Comparison of ENCODE assay signal across 36 cellular contexts in the genomic region with DNA sequence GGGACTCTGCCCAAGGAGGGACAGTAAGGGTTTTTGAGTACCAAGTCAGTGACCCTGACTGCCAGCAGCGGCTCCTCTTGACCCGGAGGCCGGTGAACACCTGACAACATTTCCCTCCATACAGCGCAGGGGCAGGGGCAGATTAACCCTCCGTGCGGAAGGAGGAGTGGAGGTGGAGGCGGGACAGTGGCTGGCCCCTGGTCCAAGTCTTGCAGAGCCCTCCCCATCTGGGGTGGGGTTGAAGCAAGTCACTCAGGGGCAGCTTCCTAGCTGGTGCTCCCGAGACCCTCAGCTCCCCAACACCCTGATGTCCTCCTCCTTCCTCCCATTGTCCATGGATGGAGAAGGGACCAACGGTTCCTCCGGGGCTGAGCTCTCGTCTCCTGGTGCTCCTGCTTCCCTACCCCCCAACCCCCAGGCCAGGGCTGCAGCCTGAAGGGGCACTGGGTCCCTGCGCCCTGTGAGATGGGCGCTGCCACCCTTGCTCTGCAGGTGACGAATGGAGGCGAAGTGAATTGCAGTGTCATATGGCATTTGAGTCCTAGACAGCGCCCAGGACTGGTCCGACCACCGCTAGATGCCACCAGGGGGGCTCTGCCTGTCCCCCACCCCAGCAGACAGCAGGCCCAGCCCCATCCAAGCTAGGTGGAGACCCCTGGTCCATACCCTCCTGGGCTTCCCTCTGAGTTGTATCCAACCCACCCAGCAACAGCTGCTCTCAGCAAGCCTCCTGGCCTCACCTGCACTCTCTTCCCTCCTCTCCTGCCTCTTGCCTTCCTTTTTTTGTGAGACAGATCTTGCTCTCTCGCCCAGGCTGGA. TPM values are rescaled to one million over a fixed set of nuclear protein-coding genes. Genes with fewer than 3 reads are reported as not detected.
DNase-seq lines count a peak whose midpoint lies in the region; ATAC-seq, FAIRE-seq and TF ChIP-seq lines count a peak whose summit lies in the region.
"Had no signal": no experiment of that assay in that cellular context is flagged by ENCODE, and none has a peak within 500 bp of the region (broad histone marks: within the 10 kb centered on the region; RNA-seq: fewer than 3 reads in every experiment).

No MANE protein-coding gene starts in this region.

- H3K9me2 ChIP-seq in OCI-LY7 (ENCODE audit: insufficient read depth, low read length), result no peaks in the 10 kb centered on the region
- H3K9me2 ChIP-seq: SK-N-SH had no signal

- H3K36me3 Mint-ChIP-seq in activated CD8-positive, alpha-beta T cell treated with anti-CD3 and anti-CD28 coated beads, Interleukin-2, amount 10 ng/mL, durations not matched to agents 7 days and 5 days (ENCODE audit: low read depth), result no peaks in the 10 kb centered on the region
- H3K36me3 Mint-ChIP-seq in activated CD8-positive, alpha-beta T cell treated with anti-CD3 and anti-CD28 coated beads for 36 hours (ENCODE audit: low read depth), result no peaks in the 10 kb centered on the region
- peaks cover 18% of the 10 kb centered on the region for H3K36me3 Mint-ChIP-seq in activated B cell treated with CpG ODN at 0.5 μM for 24 hours (ENCODE audit: low read depth)

- H3K4me2 ChIP-seq in OCI-LY7 (ENCODE audit: low read length), result no peak overlapping the region
- H3K4me2 ChIP-seq: KMS-11, SK-N-SH had no signal

- CTCF ChIA-PET in activated CD8-positive, alpha-beta T cell treated with anti-CD3 and anti-CD28 coated beads, Interleukin-2, amount 10 ng/mL, durations not matched to agents 7 days and 5 days (lab: Charles Lee), result interaction anchor here (1.3 to 3.2 kb wide), 2 partner anchors 142 to 221 kb away, joined by 9 to 11 read pairs; no protein-coding TSS in a partner anchor
- CTCF ChIA-PET in activated CD8-positive, alpha-beta T cell treated with anti-CD3 and anti-CD28 coated beads for 36 hours (lab: Charles Lee), result interaction anchor here (3.9 kb wide), 1 partner anchor 221 kb away, joined by 25 read pairs; no protein-coding TSS in a partner anchor
- CTCF ChIA-PET in activated B cell treated with CpG ODN at 0.5 μM for 24 hours (lab: Charles Lee) (interaction anchor here (1.0 to 4.7 kb wide), 2 partner anchors 55 to 221 kb away, joined by 3 to 48 read pairs; no protein-coding TSS in a partner anchor), OCI-LY7 (lab: Charles Lee; ENCODE audit: unreplicated experiment) (interaction anchor here (0.9 kb wide), 1 partner anchor 219 kb away, joined by 4 read pairs; no protein-coding TSS in a partner anchor)

- no peak for ATAC-seq in activated CD8-positive, alpha-beta T cell treated with anti-CD3 and anti-CD28 coated beads, Interleukin-2, amount 10 ng/mL, durations not matched to agents 7 days and 5 days
- no peak for ATAC-seq in activated CD8-positive, alpha-beta T cell treated with anti-CD3 and anti-CD28 coated beads for 36 hours
- ATAC-seq in activated B cell treated with CpG ODN at 0.5 μM for 24 hours (ENCODE audit: low read depth), result no peak
- ATAC-seq: left ventricle myocardium superior, psoas muscle had no signal

- H3K9me3 ChIP-seq in OCI-LY7 (ENCODE audit: low read length), result no peaks in the 10 kb centered on the region
- H3K9me3 ChIP-seq: heart left ventricle, psoas muscle, SK-N-SH, suprapubic skin, upper lobe of left lung had no signal

- no peaks in the 10 kb centered on the region for H3K36me3 ChIP-seq in OCI-LY7 (ENCODE audit: insufficient read depth, low read length)
- H3K36me3 ChIP-seq: brain microvascular endothelial cell, heart left ventricle, upper lobe of left lung had no signal

- H3K9me3 Mint-ChIP-seq in activated CD8-positive, alpha-beta T cell treated with anti-CD3 and anti-CD28 coated beads, Interleukin-2, amount 10 ng/mL, durations not matched to agents 7 days and 5 days (ENCODE audit: insufficient read depth), result no peaks in the 10 kb centered on the region
- H3K9me3 Mint-ChIP-seq in activated CD8-positive, alpha-beta T cell treated with anti-CD3 and anti-CD28 coated beads for 36 hours, result no peaks in the 10 kb centered on the region
- H3K9me3 Mint-ChIP-seq in activated B cell treated with CpG ODN at 0.5 μM for 24 hours, result no peaks in the 10 kb centered on the region
- H3K9me3 Mint-ChIP-seq: T-helper 1 cell treated with Interleukin-12 subunit alpha and Interleukin-12 subunit beta and Interleukin-4 antibody, amounts not matched to agents 30 μg/mL and 1 μg/mL, for 36 hours had no signal

- FAIRE-seq in GM12891 (lab: Jason Lieb, UNC), result no peak
- FAIRE-seq: GM18507, H54 had no signal

- H3K79me2 ChIP-seq in OCI-LY7 (ENCODE audit: insufficient read depth, low read depth, low read length), result no peaks in the 10 kb centered on the region

- H3K27ac Mint-ChIP-seq in activated CD8-positive, alpha-beta T cell treated with anti-CD3 and anti-CD28 coated beads, Interleukin-2, amount 10 ng/mL, durations not matched to agents 7 days and 5 days, result peak overlapping the region; percentile 12
- H3K27ac Mint-ChIP-seq in activated CD8-positive, alpha-beta T cell treated with anti-CD3 and anti-CD28 coated beads for 36 hours, result no peak overlapping the region
- peak overlapping the region; percentile 59 for H3K27ac Mint-ChIP-seq in activated B cell treated with CpG ODN at 0.5 μM for 24 hours

- intact Hi-C loops in activated CD8-positive, alpha-beta T cell treated with anti-CD3 and anti-CD28 coated beads for 36 hours (cut with micrococcal nuclease), result loop anchor here (5.0 kb wide), 1 partner anchor 223 kb away; no protein-coding TSS in a partner anchor
- intact Hi-C loops in activated B cell treated with CpG ODN at 0.5 μM for 24 hours (cut with micrococcal nuclease), result loop anchor here (5.0 kb wide), 3 partner anchors 48 to 323 kb away; a partner anchor contains a TSS
- intact Hi-C loops in posterior vena cava (cut with DNase I), result loop anchor here (1.0 to 10.0 kb wide), 3 partner anchors 141 to 295 kb away; a partner anchor contains a TSS
- intact Hi-C loops in OCI-LY7 (cut with micrococcal nuclease; ENCODE audit: unreplicated experiment), result loop anchor here (2.0 to 5.0 kb wide), 4 partner anchors 37 to 478 kb away; a partner anchor contains a TSS

- POLR2A ChIA-PET in activated CD8-positive, alpha-beta T cell treated with anti-CD3 and anti-CD28 coated beads, Interleukin-2, amount 10 ng/mL, durations not matched to agents 7 days and 5 days (lab: Charles Lee), result interaction anchor here (0.7 kb wide), 1 partner anchor 9 kb away, joined by 4 read pairs; no protein-coding TSS in a partner anchor
- POLR2A ChIA-PET in activated CD8-positive, alpha-beta T cell treated with anti-CD3 and anti-CD28 coated beads for 36 hours (lab: Charles Lee), result interaction anchor here (1.3 kb wide), 1 partner anchor 19 kb away, joined by 3 read pairs; no protein-coding TSS in a partner anchor
- POLR2A ChIA-PET in activated B cell treated with CpG ODN at 0.5 μM for 24 hours (lab: Charles Lee), result interaction anchor here (0.5 to 2.4 kb wide), 3 partner anchors 14 to 221 kb away, joined by 5 to 14 read pairs (median 6); no protein-coding TSS in a partner anchor
- POLR2A ChIA-PET in OCI-LY7 (lab: Charles Lee), result no interaction called here

- peaks cover 28% of the 10 kb centered on the region for H3K4me1 ChIP-seq in OCI-LY7 (ENCODE audit: insufficient read depth, low read length, poor library complexity, severe bottlenecking)
- H3K4me1 ChIP-seq: heart left ventricle, psoas muscle, suprapubic skin, upper lobe of left lung had no signal

- no peak overlapping the region for H3K4me3 ChIP-seq in OCI-LY7 (ENCODE audit: low read depth, low read length, poor library complexity, severe bottlenecking)
- H3K4me3 ChIP-seq: dorsolateral prefrontal cortex, heart left ventricle, psoas muscle, suprapubic skin, upper lobe of left lung had no signal

- H3K4me1 Mint-ChIP-seq in activated CD8-positive, alpha-beta T cell treated with anti-CD3 and anti-CD28 coated beads, Interleukin-2, amount 10 ng/mL, durations not matched to agents 7 days and 5 days (ENCODE audit: low read depth), result peaks cover 9% of the 10 kb centered on the region
- H3K4me1 Mint-ChIP-seq in activated CD8-positive, alpha-beta T cell treated with anti-CD3 and anti-CD28 coated beads for 36 hours (ENCODE audit: low read depth), result no peaks in the 10 kb centered on the region
- peaks cover 18% of the 10 kb centered on the region for H3K4me1 Mint-ChIP-seq in activated B cell treated with CpG ODN at 0.5 μM for 24 hours

- H3K4me3 Mint-ChIP-seq in activated CD8-positive, alpha-beta T cell treated with anti-CD3 and anti-CD28 coated beads, Interleukin-2, amount 10 ng/mL, durations not matched to agents 7 days and 5 days, result no peak overlapping the region
- H3K4me3 Mint-ChIP-seq in activated CD8-positive, alpha-beta T cell treated with anti-CD3 and anti-CD28 coated beads for 36 hours, result no peak overlapping the region
- H3K4me3 Mint-ChIP-seq in activated B cell treated with CpG ODN at 0.5 μM for 24 hours, result no peak overlapping the region
- H3K4me3 Mint-ChIP-seq: T-helper 1 cell treated with Interleukin-12 subunit alpha and Interleukin-12 subunit beta and Interleukin-4 antibody, amounts not matched to agents 30 μg/mL and 1 μg/mL, for 36 hours had no signal

- no peak overlapping the region for H2AFZ ChIP-seq in OCI-LY7 (ENCODE audit: low read length)

- no TSS peak for BruUV-seq in OCI-LY7 (replicated peaks; lab: Mats Ljungman, UMichigan)

- peak; percentile 13; the same call in 1 of the 2 replicates for TF ChIP-seq POLR2A in GM12891 (IDR thresholded peaks at IDR 0.05; ENCODE audit: low read depth, low read length)

- peaks cover 8% of the 10 kb centered on the region; the same call in 1 of the 2 replicates for H4K20me1 ChIP-seq in OCI-LY7 (ENCODE audit: insufficient read depth, low read length)

- no peaks in the 10 kb centered on the region for H3K27me3 Mint-ChIP-seq in activated CD8-positive, alpha-beta T cell treated with anti-CD3 and anti-CD28 coated beads, Interleukin-2, amount 10 ng/mL, durations not matched to agents 7 days and 5 days (ENCODE audit: low read depth)
- H3K27me3 Mint-ChIP-seq in activated CD8-positive, alpha-beta T cell treated with anti-CD3 and anti-CD28 coated beads for 36 hours, result no peaks in the 10 kb centered on the region
- H3K27me3 Mint-ChIP-seq in activated B cell treated with CpG ODN at 0.5 μM for 24 hours, result no peaks in the 10 kb centered on the region

- no peak overlapping the region for H3K27ac ChIP-seq in OCI-LY7 (ENCODE audit: low read depth, low read length, poor library complexity, severe bottlenecking)
- H3K27ac ChIP-seq: brain microvascular endothelial cell, dorsolateral prefrontal cortex, heart left ventricle, HL-60, KMS-11, psoas muscle, suprapubic skin, upper lobe of left lung had no signal

- no peak for TF ChIP-seq CTCF in activated CD8-positive, alpha-beta T cell treated with anti-CD3 and anti-CD28 coated beads for 36 hours (IDR thresholded peaks at IDR 0.05)
- no peak for TF ChIP-seq CTCF in activated B cell treated with CpG ODN at 0.5 μM for 24 hours (IDR thresholded peaks at IDR 0.05)
- no peak for TF ChIP-seq CTCF in OCI-LY7 (conservative IDR thresholded peaks at IDR 0.05; ENCODE audit: low read length)

- DNase-seq in activated CD8-positive, alpha-beta T cell treated with anti-CD3 and anti-CD28 coated beads, Interleukin-2, amount 10 ng/mL, durations not matched to agents 7 days and 5 days, result no peak
- DNase-seq in activated CD8-positive, alpha-beta T cell treated with anti-CD3 and anti-CD28 coated beads for 36 hours, result no peak
- DNase-seq in GM12891 (ENCODE audit: insufficient read length, low spot score) (no peak), activated B cell treated with CpG ODN at 0.5 μM for 24 hours (no peak), posterior vena cava (ENCODE audit: low spot score) (peak; percentile 48), T-helper 9 cell (no peak), OCI-LY7 (ENCODE audit: low spot score) (no peak), NCI-H2171 treated with DMSO at 0.1 percent for 48 hours (lab: John Stamatoyannopoulos, UW) (no peak)
- DNase-seq: activated CD4-positive, alpha-beta T cell treated with anti-CD3 and anti-CD28 coated beads for 1 hour; activated CD8-positive, alpha-beta memory T cell treated with anti-CD3 and anti-CD28 coated beads for 24 hours; activated gamma-delta T cell; activated T-cell treated with anti-CD3 and anti-CD28 coated beads for 4 hours; amniotic stem cell; brain microvascular endothelial cell; DMS79 treated with DMSO at 0.1 percent for 48 hours; foreskin melanocyte; GDM1; heart left ventricle; islet precursor cell; left ventricle myocardium superior; MM.1S; NCI-H1105 treated with DMSO at 0.1 percent for 48 hours; NCI-H187 treated with DMSO at 0.1 percent for 48 hours; NCI-H2171; NCI-H510A; SK-N-SH; stimulated activated naive CD4-positive, alpha-beta T cell had no signal

RNA-seq across cellular contexts. Expression of a gene that starts 7.0 kb away (rescaled TPM):
- under 1 TPM; 0.91 to 0.95 TPM for total RNA-seq in activated CD8-positive, alpha-beta T cell treated with anti-CD3 and anti-CD28 coated beads, Interleukin-2, amount 10 ng/mL, durations not matched to agents 7 days and 5 days
- total RNA-seq in activated CD8-positive, alpha-beta T cell treated with anti-CD3 and anti-CD28 coated beads for 36 hours, result 1 to 10 TPM; 1.0 to 1.4 TPM
- polyA plus RNA-seq in GM12891 (2012; ENCODE audit: low read depth, missing spikeins), result 0.50 TPM
- 4.4 and 5.3 TPM in 2 replicates for total RNA-seq in activated B cell treated with CpG ODN at 0.5 μM for 24 hours
- total RNA-seq in posterior vena cava, result under 1 TPM in 1 of 2 donors, not detected in 1; 0.10 TPM
- 0.18 and 0.35 TPM in 2 replicates for total RNA-seq in OCI-LY7 (2014; rRNA removed; shearing (Covaris generic))
- 5.6 and 6.4 TPM in 2 replicates for total RNA-seq in OCI-LY7 (2022)
- total RNA-seq: left ventricle myocardium superior, psoas muscle had no signal
